ENCODE assay signal across 18 cellular contexts in genomic region chr4:132384709-132385108, GRCh38.
A peak's percentile ranks its signal among the peaks of the same experiment; 100 is the strongest.
DNase-seq lines count a peak whose midpoint lies in the region; TF ChIP-seq lines count a peak whose summit lies in the region.
"Had no signal": no experiment of that assay in that cellular context is flagged by ENCODE, and none has a peak within 500 bp of the region (broad histone marks: within the 10 kb centered on the region; RNA-seq: fewer than 3 reads in every experiment).

No MANE protein-coding gene starts in this region.

- no peak overlapping the region for H3K27ac ChIP-seq in mammary epithelial cell (ENCODE audit: insufficient read depth, low read depth, low read length)
- H3K27ac ChIP-seq in breast epithelium, result no peak overlapping the region
- H3K27ac ChIP-seq in hepatocyte, result no peak overlapping the region
- H3K27ac ChIP-seq: 22Rv1, BLaER1, HL-60 had no signal

- peak; percentile 5 for DNase-seq in mammary epithelial cell
- no peak for DNase-seq in breast epithelium (ENCODE audit: low spot score in 2 of 2)
- DNase-seq in amniotic epithelial cell (ENCODE audit: low read depth), result peak; percentile 30
- peak; percentile 25 for DNase-seq in hepatocyte (ENCODE audit: low spot score)
- no peak for DNase-seq in activated CD4-positive, alpha-beta T cell treated with anti-CD3 and anti-CD28 coated beads for 1 hour
- DNase-seq in NCI-H2081 (lab: John Stamatoyannopoulos, UW), result no peak
- DNase-seq in NCI-H128 (lab: John Stamatoyannopoulos, UW; ENCODE audit: unreplicated experiment), result no peak
- no peak for DNase-seq in foreskin fibroblast
- DNase-seq: CD4-positive, alpha-beta memory T cell; DMS153; DMS79; GF-D8; H7; HFFc6 had no signal

- dilution Hi-C loops in mammary epithelial cell (cut with HindIII; ENCODE audit: low sequenced_read_pairs), result no loop called here

- H2AFZ ChIP-seq in mammary epithelial cell (ENCODE audit: low read depth, low read length) (no peak overlapping the region), hepatocyte (no peak overlapping the region)
- H2AFZ ChIP-seq: GM23338 had no signal

- H3K4me3 ChIP-seq in mammary epithelial cell (replicated peaks in 1 of 3; ENCODE audit: insufficient read depth in 1 of 3, low read depth in 2 of 3, low read length in 3 of 3) (no peak overlapping the region), breast epithelium (no peak overlapping the region), hepatocyte (no peak overlapping the region), foreskin fibroblast (ENCODE audit: low read depth in 1 of 2, low read length in 2 of 2) (no peak overlapping the region)
- H3K4me3 ChIP-seq: BLaER1, GM23338 had no signal

- H3K9me2 ChIP-seq in hepatocyte (replicated peaks; ENCODE audit: insufficient read depth), result no peaks in the 10 kb centered on the region

- H3K36me3 ChIP-seq in mammary epithelial cell (ENCODE audit: insufficient read depth, low read length), result no peaks in the 10 kb centered on the region
- no peaks in the 10 kb centered on the region for H3K36me3 ChIP-seq in breast epithelium
- H3K36me3 ChIP-seq in hepatocyte (replicated peaks; ENCODE audit: insufficient read depth, low read depth), result no peaks in the 10 kb centered on the region
- H3K36me3 ChIP-seq: BLaER1 had no signal

- H3K27me3 ChIP-seq in mammary epithelial cell (ENCODE audit: insufficient read depth, low read length), result no peaks in the 10 kb centered on the region
- H3K27me3 ChIP-seq in breast epithelium, result no peaks in the 10 kb centered on the region
- H3K27me3 ChIP-seq in hepatocyte, result no peaks in the 10 kb centered on the region
- H3K27me3 ChIP-seq: BLaER1 had no signal

- no peak for TF ChIP-seq CTCF in mammary epithelial cell (conservative IDR thresholded peaks at IDR 0.05 in 1 of 2, IDR thresholded peaks at IDR 0.05 in 1 of 2; ENCODE audit: extremely low read depth in 1 of 2, insufficient read depth in 1 of 2, low read depth in 1 of 2, low read length in 2 of 2)
- TF ChIP-seq CTCF in breast epithelium (IDR thresholded peaks at IDR 0.05), result no peak
- TF ChIP-seq CTCF in hepatocyte (IDR thresholded peaks at IDR 0.05; ENCODE audit: poor library complexity), result no peak
- no peak for TF ChIP-seq CTCF in foreskin fibroblast (IDR thresholded peaks at IDR 0.05; ENCODE audit: low read depth, low read length)

- no peak for TF ChIP-seq POLR2A in breast epithelium (IDR thresholded peaks at IDR 0.05)

- 17% methylated on average over 2 of the region's 2 CpGs for WGBS in mammary epithelial cell (ENCODE audit: low coverage, missing lambda C conversion rate)
- 47% methylated on average over 2 of the region's 2 CpGs for WGBS in hepatocyte (ENCODE audit: low lambda C conversion rate, missing lambda C conversion rate)

- H3K79me2 ChIP-seq in mammary epithelial cell (ENCODE audit: insufficient read depth, low read length) (no peaks in the 10 kb centered on the region), hepatocyte (no peaks in the 10 kb centered on the region)

- CTCF ChIA-PET in mammary epithelial cell (lab: Charles Lee; ENCODE audit: low non-redundant PET), result no interaction called here

- no peak overlapping the region for H3K9ac ChIP-seq in mammary epithelial cell (ENCODE audit: insufficient read depth, low read length)
- H3K9ac ChIP-seq: BLaER1 had no signal

- H3K4me2 ChIP-seq in mammary epithelial cell (ENCODE audit: insufficient read depth, low read depth, low read length) (no peak overlapping the region), hepatocyte (no peak overlapping the region)
- H3K4me2 ChIP-seq: BLaER1, GM23338 had no signal

- no peaks in the 10 kb centered on the region for H3K9me3 ChIP-seq in mammary epithelial cell (replicated peaks; ENCODE audit: insufficient read depth, low read length)
- no peaks in the 10 kb centered on the region for H3K9me3 ChIP-seq in breast epithelium
- no peaks in the 10 kb centered on the region for H3K9me3 ChIP-seq in hepatocyte (ENCODE audit: low read depth)
- H3K9me3 ChIP-seq: BLaER1 had no signal

- intact Hi-C loops in mammary epithelial cell (cut with micrococcal nuclease) (no loop called here), breast epithelium (cut with DNase I; ENCODE audit: low total_unique reads) (no loop called here)

- H4K20me1 ChIP-seq in mammary epithelial cell (ENCODE audit: insufficient read depth, low read length), result no peaks in the 10 kb centered on the region
- H4K20me1 ChIP-seq in hepatocyte (ENCODE audit: insufficient read depth, poor library complexity, severe bottlenecking), result no peaks in the 10 kb centered on the region
- H4K20me1 ChIP-seq: BLaER1 had no signal

- no TSS peak for BruUV-seq in mammary epithelial cell (replicated peaks; lab: Mats Ljungman, UMichigan)

- in situ Hi-C loops in mammary epithelial cell (cut with MboI; ENCODE audit: low sequenced_read_pairs in 2 of 2), result no loop called here

- H3K4me1 ChIP-seq in mammary epithelial cell (ENCODE audit: insufficient read depth, low read length) (no peaks in the 10 kb centered on the region), breast epithelium (no peaks in the 10 kb centered on the region), hepatocyte (ENCODE audit: insufficient read depth) (no peaks in the 10 kb centered on the region)
- H3K4me1 ChIP-seq: BLaER1 had no signal

Comparison
In these comparisons a context has a peak if more than half of its experiments do, and no peak if none do; other contexts are left out.
1. DNase-seq: peak in mammary epithelial cell (single experiment), amniotic epithelial cell (single experiment) and hepatocyte (single experiment); none in breast epithelium (0 of 2), activated CD4-positive, alpha-beta T cell treated with anti-CD3 and anti-CD28 coated beads for 1 hour (single experiment), NCI-H2081 (0 of 2), NCI-H128 (single experiment) and foreskin fibroblast (0 of 2).